Comparison of ENCODE assay signal across 7 cellular contexts in the genomic region with DNA sequence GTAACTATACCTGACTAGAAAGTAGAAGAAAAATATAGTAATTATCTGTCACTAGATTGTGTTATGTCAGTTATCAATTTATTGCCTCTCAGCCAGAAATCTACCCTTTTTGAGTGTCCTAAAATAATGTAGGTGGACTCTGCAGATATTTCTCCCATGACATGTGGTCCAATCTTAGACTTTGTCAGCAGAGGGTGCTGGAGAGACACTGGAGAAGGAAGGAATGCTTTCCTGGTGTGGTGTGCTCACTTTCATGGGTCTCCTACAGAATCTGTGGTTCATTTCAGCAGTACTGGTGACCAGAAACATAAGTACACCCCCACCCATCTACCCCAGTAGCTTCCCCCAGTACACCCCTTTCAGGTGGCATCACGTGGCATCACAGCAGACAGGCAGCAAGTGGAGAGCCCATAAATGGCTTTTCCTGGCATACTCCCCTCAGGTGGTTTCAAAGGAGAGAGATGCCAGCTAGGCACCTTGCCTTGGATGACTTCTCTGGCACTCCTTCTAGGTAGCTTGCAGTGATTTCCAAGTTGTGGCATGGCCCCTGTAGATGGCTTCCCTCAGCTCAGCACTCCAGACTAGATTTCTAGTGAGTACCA.
DNase-seq lines count a peak whose midpoint lies in the region; ATAC-seq, FAIRE-seq and TF ChIP-seq lines count a peak whose summit lies in the region.

No MANE protein-coding gene starts in this region.

- no peaks in the 10 kb centered on the region for H3K36me3 ChIP-seq in K562 (ENCODE audit: control insufficient read depth, insufficient read depth, low read length)

- FAIRE-seq in K562 (lab: Jason Lieb, UNC): no peak

- POLR2A ChIA-PET in K562 (lab: Yijun Ruan, JAX): no interaction called here

- H3K27ac Mint-ChIP-seq in neural crest cell (ENCODE audit: unreplicated experiment): no peak overlapping the region

- H2AFZ ChIP-seq in K562 (ENCODE audit: low read depth, low read length): no peak overlapping the region

- no TSS peak for BruUV-seq in K562 (replicated peaks; lab: Mats Ljungman, UMichigan)

- CTCF ChIA-PET in K562 (lab: Yijun Ruan, JAX; ENCODE audit: low intra/inter-chr PET ratio): interaction anchor here (1.1 kb wide), 1 partner anchor 989 kb away, joined by 3 read pairs; no protein-coding TSS in a partner anchor

- 0% methylated on average over 1 of the region's 1 CpG for WGBS in K562 (ENCODE audit: insufficient coverage, low coverage, missing lambda C conversion rate)

- H3K27me3 Mint-ChIP-seq in neural crest cell (ENCODE audit: low read depth): no peaks in the 10 kb centered on the region

- in situ Hi-C loops in K562 (cut with MboI): loop anchor here (25.0 kb wide), 1 partner anchor 983 kb away; no protein-coding TSS in a partner anchor

- ATAC-seq in K562 (no peak), GM21528 (IDR thresholded peaks at IDR 0.05; ENCODE audit: low FRiP score, unreplicated experiment) (no peak)

- H3K4me3 ChIP-seq in GM12865 (ENCODE audit: low read depth, low read length) (no peak overlapping the region), K562 (no peak overlapping the region)

- H3K36me3 Mint-ChIP-seq in neural crest cell (ENCODE audit: low read depth): no peaks in the 10 kb centered on the region

- H3K9me3 Mint-ChIP-seq in neural crest cell: peaks cover 6% of the 10 kb centered on the region

- TF ChIP-seq EP300 in K562 (IDR thresholded peaks at IDR 0.05; ENCODE audit: low read length): no peak

- no peaks in the 10 kb centered on the region for H4K20me1 ChIP-seq in K562 (replicated peaks; ENCODE audit: control insufficient read depth, insufficient read depth, low read length)

- H3K4me3 Mint-ChIP-seq in neural crest cell: no peak overlapping the region

- H3K4me2 ChIP-seq in K562 (ENCODE audit: insufficient read depth, low read length): no peak overlapping the region

- H3K79me2 ChIP-seq in K562 (ENCODE audit: control insufficient read depth, insufficient read depth, low read length): no peaks in the 10 kb centered on the region

- TF ChIP-seq RAD21 in K562 (CRISPR knock-in tag; conservative IDR thresholded peaks at IDR 0.05 in 1 of 2, IDR thresholded peaks at IDR 0.05 in 1 of 2): peak; percentile 59 to 70

- DNase-seq in GM12865 (ENCODE audit: low read depth): peak; percentile 25
- peak; percentile 9 for DNase-seq in M059J (ENCODE audit: low read depth)
- peak in 2 of 4 experiments; percentile 8 to 28 for DNase-seq in K562 (ENCODE audit: extremely low read depth in 1 of 4, low spot score in 3 of 4)
- DNase-seq in neural crest cell (ENCODE audit: low read depth, low spot score): no peak
- DNase-seq in NCI-H510A treated with DMSO at 0.1 percent for 48 hours (lab: John Stamatoyannopoulos, UW): no peak
- no peak for DNase-seq in NCI-H446 treated with DMSO at 0.1 percent for 48 hours (lab: John Stamatoyannopoulos, UW)

- no peak overlapping the region for H3K9ac ChIP-seq in K562 (ENCODE audit: insufficient read depth in 1 of 2, low read depth in 2 of 2, low read length in 2 of 2)

- no peaks in the 10 kb centered on the region for H3K9me1 ChIP-seq in K562 (ENCODE audit: control insufficient read depth, insufficient read depth, low read length)

- TF ChIP-seq CTCF in GM12865 (IDR thresholded peaks at IDR 0.05; ENCODE audit: insufficient read depth, low read depth, low read length, missing control alignments) (peak; percentile 36), K562 (IDR thresholded peaks at IDR 0.05 in 2 of 3, conservative IDR thresholded peaks at IDR 0.05 in 1 of 3; ENCODE audit: insufficient read depth in 2 of 3, low read depth in 1 of 3, low read length in 3 of 3) (peak in 2 of 3 experiments; percentile 16 to 38; a peak in 2 of 6 replicates), neural crest cell (conservative IDR thresholded peaks at IDR 0.05) (peak; percentile 65)

- no peaks in the 10 kb centered on the region for H3K27me3 ChIP-seq in K562 (ENCODE audit: control insufficient read depth in 2 of 2, insufficient read depth in 2 of 2, low read length in 2 of 2)

- no peak for TF ChIP-seq POLR2A in K562 (conservative IDR thresholded peaks at IDR 0.05)

- peaks cover 3% of the 10 kb centered on the region for H3K4me1 Mint-ChIP-seq in neural crest cell

- no peaks in the 10 kb centered on the region for H3K9me3 ChIP-seq in K562 (replicated peaks; ENCODE audit: control insufficient read depth, insufficient read depth, low read depth, low read length)

- no peak overlapping the region for H3K27ac ChIP-seq in K562 (ENCODE audit: extremely low read depth, low read depth, low read length)

- H3K4me1 ChIP-seq in K562 (replicated peaks in 1 of 2; ENCODE audit: control insufficient read depth in 2 of 2, insufficient read depth in 2 of 2, low read length in 2 of 2): no peaks in the 10 kb centered on the region

- intact Hi-C loops in K562 (cut with micrococcal nuclease): loop anchor here (5.0 to 10.0 kb wide), 2 partner anchors 353 to 915 kb away; no protein-coding TSS in a partner anchor

TF ChIP-seq in K562, 482 proteins besides CTCF, POLR2A, EP300 and RAD21:
- no peak for TF ChIP-seq ZNF561 (CRISPR knock-in tag; conservative IDR thresholded peaks at IDR 0.05)
- TF ChIP-seq, protein P1, sequence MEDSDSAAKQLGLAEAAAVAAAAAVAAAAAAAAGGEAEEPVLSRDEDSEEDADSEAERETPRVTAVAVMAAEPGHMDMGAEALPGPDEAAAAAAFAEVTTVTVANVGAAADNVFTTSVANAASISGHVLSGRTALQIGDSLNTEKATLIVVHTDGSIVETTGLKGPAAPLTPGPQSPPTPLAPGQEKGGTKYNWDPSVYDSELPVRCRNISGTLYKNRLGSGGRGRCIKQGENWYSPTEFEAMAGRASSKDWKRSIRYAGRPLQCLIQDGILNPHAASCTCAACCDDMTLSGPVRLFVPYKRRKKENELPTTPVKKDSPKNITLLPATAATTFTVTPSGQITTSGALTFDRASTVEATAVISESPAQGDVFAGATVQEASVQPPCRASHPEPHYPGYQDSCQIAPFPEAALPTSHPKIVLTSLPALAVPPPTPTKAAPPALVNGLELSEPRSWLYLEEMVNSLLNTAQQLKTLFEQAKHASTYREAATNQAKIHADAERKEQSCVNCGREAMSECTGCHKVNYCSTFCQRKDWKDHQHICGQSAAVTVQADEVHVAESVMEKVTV (CRISPR knock-in tag; IDR thresholded peaks at IDR 0.05): 0 out of 2 replicates have a peak, but pooled peaks have one; percentile 25
- no peak for TF ChIP-seq MCM2 (IDR thresholded peaks at IDR 0.05; ENCODE audit: low read depth)

Comparison
In these comparisons a context has a peak if more than half of its experiments do, and no peak if none do; other contexts are left out.
1. DNase-seq: peak in GM12865 (single experiment) and M059J (single experiment); none in neural crest cell (single experiment), NCI-H510A treated with DMSO at 0.1 percent for 48 hours (single experiment) and NCI-H446 treated with DMSO at 0.1 percent for 48 hours (single experiment).
2. Peak in every context shown above with its lines, with median percentiles within 50 percentile points of each other: CTCF ChIP-seq.